1 cellular context compared by ENCODE assay signal in genomic region chr4:78556655-78557054, GRCh38.
TF ChIP-seq lines count a peak whose summit lies in the region.

No MANE protein-coding gene starts in this region.

TF ChIP-seq in HCT116, 20 proteins besides CTCF, POLR2A, EP300 and RAD21 (continued from another document):
- TF ChIP-seq POLR2AphosphoS5 (IDR thresholded peaks at IDR 0.05; ENCODE audit: low read depth, low read length), result peak; percentile 34; the same call in 1 of the 2 replicates
